In the genomic region with DNA sequence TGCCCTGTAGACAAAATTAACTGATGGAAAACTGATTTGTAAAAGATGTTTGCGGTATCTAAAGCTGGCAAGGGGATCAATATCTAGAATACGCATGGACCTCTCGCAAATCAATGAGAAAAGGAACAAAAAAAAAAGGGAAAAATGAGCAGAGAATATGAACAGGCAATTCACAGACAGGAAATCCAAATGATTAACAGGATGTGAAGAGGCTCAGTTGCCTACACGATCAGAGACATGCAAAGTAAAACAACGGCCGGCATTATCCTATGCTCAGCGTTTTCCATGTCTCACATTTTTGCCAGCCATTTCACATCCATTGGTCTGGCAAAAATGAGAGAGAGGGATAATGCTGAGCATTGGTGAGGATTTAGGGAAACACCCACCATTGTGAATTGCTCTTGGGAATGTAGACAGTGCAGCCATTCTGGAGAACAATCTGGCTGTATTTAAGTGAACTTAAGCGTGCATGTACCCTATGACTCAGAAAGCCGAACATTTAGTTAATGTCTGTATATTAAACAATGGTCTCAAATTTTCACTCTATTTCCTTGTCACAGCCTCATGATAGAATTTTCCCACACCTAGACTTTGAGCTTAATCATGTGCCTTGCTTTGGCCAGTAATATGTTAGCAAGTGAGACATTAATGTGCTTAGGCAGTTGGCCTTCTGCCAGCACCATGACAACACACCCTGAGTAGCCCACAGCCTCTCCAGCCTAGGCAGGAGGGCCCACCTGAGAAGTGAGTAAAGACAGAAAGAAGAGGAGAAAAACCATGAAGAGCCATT, we compare ENCODE assay signal across 17 cellular contexts.
A peak's percentile ranks its signal among the peaks of the same experiment; 100 is the strongest.
DNase-seq lines count a peak whose midpoint lies in the region; ATAC-seq and TF ChIP-seq lines count a peak whose summit lies in the region.
"Had no signal": no experiment of that assay in that cellular context is flagged by ENCODE, and none has a peak within 500 bp of the region (broad histone marks: within the 10 kb centered on the region; RNA-seq: fewer than 3 reads in every experiment).

No MANE protein-coding gene starts in this region.

- WGBS in mammary epithelial cell (ENCODE audit: low coverage, missing lambda C conversion rate): 47% methylated on average over 9 of the region's 9 CpGs

- H3K36me3 ChIP-seq in mammary epithelial cell (ENCODE audit: insufficient read depth, low read length): no peaks in the 10 kb centered on the region
- H3K36me3 ChIP-seq: breast epithelium, thoracic aorta had no signal

- no peak overlapping the region for H3K4me3 Mint-ChIP-seq in MCF 10A (ENCODE audit: unreplicated experiment)
- H3K4me3 Mint-ChIP-seq in type B pancreatic cell: no peak overlapping the region
- H3K4me3 Mint-ChIP-seq in nephron progenitor cell: no peak overlapping the region
- H3K4me3 Mint-ChIP-seq: activated naive CD4-positive, alpha-beta T cell treated with anti-CD3 and anti-CD28 coated beads for 36 hours had no signal

- intact Hi-C loops in MCF 10A (cut with micrococcal nuclease) (no loop called here), mammary epithelial cell (cut with micrococcal nuclease) (loop anchor here (10.0 kb wide), 1 partner anchor 1036 kb away; no protein-coding TSS in a partner anchor)

- H3K9me3 Mint-ChIP-seq in MCF 10A (ENCODE audit: unreplicated experiment) (peaks cover 9% of the 10 kb centered on the region), type B pancreatic cell (no peaks in the 10 kb centered on the region), nephron progenitor cell (peaks cover 31% of the 10 kb centered on the region)

- BruUV-seq in MCF 10A (replicated peaks; lab: Mats Ljungman, UMichigan) (no TSS peak), mammary epithelial cell (replicated peaks; lab: Mats Ljungman, UMichigan) (no TSS peak)

- in situ Hi-C loops in mammary epithelial cell (cut with MboI; ENCODE audit: low sequenced_read_pairs in 2 of 2): no loop called here

- POLR2A ChIA-PET in MCF 10A (lab: Yijun Ruan, JAX): no interaction called here

- DNase-seq in MCF 10A (ENCODE audit: unreplicated experiment) (peak; percentile 36), mammary epithelial cell (no peak), NCI-H748 treated with DMSO at 0.1 percent for 48 hours (lab: John Stamatoyannopoulos, UW) (peak; percentile 1), type B pancreatic cell (ENCODE audit: extremely low spot score, unreplicated experiment) (no peak), nephron progenitor cell (no peak)
- DNase-seq: activated naive CD4-positive, alpha-beta T cell treated with anti-CD3 and anti-CD28 coated beads for 36 hours; effector memory CD4-positive, alpha-beta T cell; glutamatergic neuron; left cardiac atrium; NCI-H1048 had no signal

- dilution Hi-C loops in mammary epithelial cell (cut with HindIII; ENCODE audit: low sequenced_read_pairs): loop anchor here (5.0 kb wide), 2 partner anchors 37 to 98 kb away; no protein-coding TSS in a partner anchor

- no peak overlapping the region for H3K4me2 ChIP-seq in mammary epithelial cell (ENCODE audit: insufficient read depth, low read depth, low read length)

- no peaks in the 10 kb centered on the region for H3K27me3 ChIP-seq in mammary epithelial cell (ENCODE audit: insufficient read depth, low read length)
- H3K27me3 ChIP-seq: breast epithelium had no signal

- no peak overlapping the region for H2AFZ ChIP-seq in mammary epithelial cell (ENCODE audit: low read depth, low read length)

- H3K4me1 Mint-ChIP-seq in MCF 10A (ENCODE audit: insufficient read depth, unreplicated experiment): no peaks in the 10 kb centered on the region
- H3K4me1 Mint-ChIP-seq in type B pancreatic cell (ENCODE audit: unreplicated experiment): peaks cover 6% of the 10 kb centered on the region
- H3K4me1 Mint-ChIP-seq in nephron progenitor cell: no peaks in the 10 kb centered on the region

- no peak overlapping the region for H3K27ac ChIP-seq in mammary epithelial cell (ENCODE audit: insufficient read depth, low read depth, low read length)
- H3K27ac ChIP-seq: breast epithelium, SK-N-MC, thoracic aorta had no signal

- no peak for TF ChIP-seq CTCF in MCF 10A (IDR thresholded peaks at IDR 0.05; ENCODE audit: unreplicated experiment)
- TF ChIP-seq CTCF in mammary epithelial cell (conservative IDR thresholded peaks at IDR 0.05 in 1 of 2, IDR thresholded peaks at IDR 0.05 in 1 of 2; ENCODE audit: extremely low read depth in 1 of 2, insufficient read depth in 1 of 2, low read depth in 1 of 2, low read length in 2 of 2): no peak
- TF ChIP-seq CTCF in type B pancreatic cell (conservative IDR thresholded peaks at IDR 0.05): no peak
- TF ChIP-seq CTCF in nephron progenitor cell (IDR thresholded peaks at IDR 0.05): no peak

- H3K79me2 ChIP-seq in mammary epithelial cell (ENCODE audit: insufficient read depth, low read length): no peaks in the 10 kb centered on the region

- H3K4me1 ChIP-seq in mammary epithelial cell (ENCODE audit: insufficient read depth, low read length): no peaks in the 10 kb centered on the region
- H3K4me1 ChIP-seq: breast epithelium had no signal

- peaks cover 5% of the 10 kb centered on the region for H3K9me3 ChIP-seq in mammary epithelial cell (replicated peaks; ENCODE audit: insufficient read depth, low read length)

- H3K27me3 Mint-ChIP-seq in MCF 10A (ENCODE audit: insufficient read depth, unreplicated experiment) (peaks cover 5% of the 10 kb centered on the region), type B pancreatic cell (peaks cover 3% of the 10 kb centered on the region), nephron progenitor cell (ENCODE audit: low read depth, poor library complexity) (peaks cover 30% of the 10 kb centered on the region)

- peaks cover 6% of the 10 kb centered on the region for H3K36me3 Mint-ChIP-seq in MCF 10A (ENCODE audit: insufficient read depth, unreplicated experiment)
- no peaks in the 10 kb centered on the region for H3K36me3 Mint-ChIP-seq in type B pancreatic cell
- H3K36me3 Mint-ChIP-seq in nephron progenitor cell (ENCODE audit: low read depth): peaks cover 4% of the 10 kb centered on the region

- H4K20me1 ChIP-seq in mammary epithelial cell (ENCODE audit: insufficient read depth, low read length): no peaks in the 10 kb centered on the region

- no peak overlapping the region for H3K4me3 ChIP-seq in mammary epithelial cell (replicated peaks in 1 of 3; ENCODE audit: insufficient read depth in 1 of 3, low read depth in 2 of 3, low read length in 3 of 3)
- H3K4me3 ChIP-seq: breast epithelium, SK-N-MC, thoracic aorta had no signal

- H3K27ac Mint-ChIP-seq in MCF 10A (ENCODE audit: low read depth, unreplicated experiment): no peak overlapping the region
- peak overlapping the region; percentile 66 for H3K27ac Mint-ChIP-seq in type B pancreatic cell
- no peak overlapping the region for H3K27ac Mint-ChIP-seq in nephron progenitor cell
- H3K27ac Mint-ChIP-seq: activated naive CD4-positive, alpha-beta T cell treated with anti-CD3 and anti-CD28 coated beads for 36 hours; progenitor cell of endocrine pancreas had no signal

- peak; percentile 84 for ATAC-seq in esophagus mucosa
- ATAC-seq in GM21717 (IDR thresholded peaks at IDR 0.05; ENCODE audit: unreplicated experiment): no peak
- ATAC-seq in HG02610 (IDR thresholded peaks at IDR 0.05; ENCODE audit: unreplicated experiment): no peak
- ATAC-seq: left cardiac atrium had no signal

- CTCF ChIA-PET in MCF 10A (lab: Yijun Ruan, JAX): interaction anchor here (1.5 kb wide), 1 partner anchor 10 kb away, joined by 3 read pairs; no protein-coding TSS in a partner anchor
- CTCF ChIA-PET in mammary epithelial cell (lab: Charles Lee; ENCODE audit: low non-redundant PET): no interaction called here

- no peak overlapping the region for H3K9ac ChIP-seq in mammary epithelial cell (ENCODE audit: insufficient read depth, low read length)

Comparison
In these comparisons a context has a peak if more than half of its experiments do, and no peak if none do; other contexts are left out.
1. DNase-seq: peak in MCF 10A (single experiment) and NCI-H748 treated with DMSO at 0.1 percent for 48 hours (single experiment); none in mammary epithelial cell (single experiment), type B pancreatic cell (single experiment) and nephron progenitor cell (single experiment).